ENCODE assay signal across 29 cellular contexts in the genomic region with DNA sequence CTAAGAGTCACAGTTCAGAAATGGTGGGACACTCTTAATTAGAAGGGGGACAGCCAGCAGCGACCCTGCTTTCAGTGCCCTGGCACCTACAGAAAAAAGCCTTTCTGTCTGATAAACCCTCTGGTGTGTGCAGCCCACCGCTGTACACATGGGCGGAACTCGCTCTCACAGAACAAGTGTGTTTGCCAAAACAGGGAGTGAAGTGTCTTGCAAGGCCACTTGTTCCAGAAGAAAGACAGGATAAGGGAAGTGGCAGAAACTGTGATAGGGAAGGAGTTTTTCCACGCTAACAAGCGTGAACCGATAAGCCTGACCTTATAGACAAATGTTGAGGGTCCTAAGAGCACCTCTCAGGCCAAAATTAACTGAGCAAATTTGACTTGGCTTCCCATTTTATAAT.
"Had no signal": no experiment of that assay in that cellular context is flagged by ENCODE, and none has a peak within 500 bp of the region (broad histone marks: within the 10 kb centered on the region; RNA-seq: fewer than 3 reads in every experiment).

No MANE protein-coding gene starts in this region.

- H3K27ac Mint-ChIP-seq: activated CD4-positive, alpha-beta memory T cell treated with anti-CD3 and anti-CD28 coated beads for 36 hours; activated CD4-positive, alpha-beta T cell treated with anti-CD3 and anti-CD28 coated beads for 36 hours; activated naive CD4-positive, alpha-beta T cell treated with anti-CD3 and anti-CD28 coated beads, Interleukin-2, amount 10 ng/mL, durations not matched to agents 7 days and 5 days; activated naive CD8-positive, alpha-beta T cell; activated naive CD8-positive, alpha-beta T cell treated with anti-CD3 and anti-CD28 coated beads, Interleukin-2, amount 50 U/mL, for 24 hours; brain; WTC11 had no signal

- H3K27me3 Mint-ChIP-seq: activated CD4-positive, alpha-beta memory T cell treated with anti-CD3 and anti-CD28 coated beads for 36 hours; activated CD4-positive, alpha-beta T cell treated with anti-CD3 and anti-CD28 coated beads for 36 hours; activated naive CD4-positive, alpha-beta T cell treated with anti-CD3 and anti-CD28 coated beads, Interleukin-2, amount 10 ng/mL, durations not matched to agents 7 days and 5 days; activated naive CD8-positive, alpha-beta T cell; activated naive CD8-positive, alpha-beta T cell treated with anti-CD3 and anti-CD28 coated beads, Interleukin-2, amount 50 U/mL, for 24 hours; brain had no signal

- H3K9ac ChIP-seq: KMS-11 had no signal

- H3K36me3 ChIP-seq: SJCRH30 had no signal

- H3K4me1 Mint-ChIP-seq: activated CD4-positive, alpha-beta T cell treated with anti-CD3 and anti-CD28 coated beads for 36 hours; activated naive CD4-positive, alpha-beta T cell treated with anti-CD3 and anti-CD28 coated beads, Interleukin-2, amount 10 ng/mL, durations not matched to agents 7 days and 5 days; activated naive CD8-positive, alpha-beta T cell treated with anti-CD3 and anti-CD28 coated beads, Interleukin-2, amount 50 U/mL, for 24 hours had no signal

- H3K27me3 ChIP-seq: SJCRH30 had no signal

- H2AFZ ChIP-seq: PC-9 had no signal

- H3K36me3 Mint-ChIP-seq: activated naive CD4-positive, alpha-beta T cell treated with anti-CD3 and anti-CD28 coated beads, Interleukin-2, amount 10 ng/mL, durations not matched to agents 7 days and 5 days; brain; WTC11 had no signal

- H3K4me3 Mint-ChIP-seq: activated CD4-positive, alpha-beta memory T cell treated with anti-CD3 and anti-CD28 coated beads for 36 hours; activated CD4-positive, alpha-beta T cell treated with anti-CD3 and anti-CD28 coated beads for 36 hours; activated naive CD4-positive, alpha-beta T cell treated with anti-CD3 and anti-CD28 coated beads, Interleukin-2, amount 10 ng/mL, durations not matched to agents 7 days and 5 days; activated naive CD8-positive, alpha-beta T cell; activated naive CD8-positive, alpha-beta T cell treated with anti-CD3 and anti-CD28 coated beads, Interleukin-2, amount 50 U/mL, for 24 hours; brain; WTC11 had no signal

- H3K4me3 ChIP-seq: PC-9, SJCRH30, SK-N-MC had no signal

- H3K9me3 ChIP-seq: SJCRH30 had no signal

- ATAC-seq: activated CD4-positive, alpha-beta T cell treated with anti-CD3 and anti-CD28 coated beads for 36 hours; activated CD4-positive, CD25-positive, alpha-beta regulatory T cell treated with anti-CD3 and anti-CD28 coated beads, Interleukin-2, amount 50 U/mL, for 24 hours; activated naive CD8-positive, alpha-beta T cell treated with anti-CD3 and anti-CD28 coated beads, Interleukin-2, amount 50 U/mL, for 24 hours; WTC11 had no signal

- H3K9me3 Mint-ChIP-seq: activated CD4-positive, alpha-beta memory T cell treated with anti-CD3 and anti-CD28 coated beads for 36 hours; activated naive CD4-positive, alpha-beta T cell treated with anti-CD3 and anti-CD28 coated beads, Interleukin-2, amount 10 ng/mL, durations not matched to agents 7 days and 5 days; activated naive CD8-positive, alpha-beta T cell treated with anti-CD3 and anti-CD28 coated beads, Interleukin-2, amount 50 U/mL, for 24 hours; brain; WTC11 had no signal

- H3K4me1 ChIP-seq: SJCRH30 had no signal

- H3K27ac ChIP-seq: KMS-11, PC-9, RWPE1, SJCRH30, SK-N-MC had no signal

- H3K4me2 ChIP-seq: KMS-11, PC-9 had no signal

- DNase-seq: activated CD4-positive, alpha-beta memory T cell treated with anti-CD3 and anti-CD28 coated beads for 36 hours; activated CD4-positive, alpha-beta T cell treated with anti-CD3 and anti-CD28 coated beads for 36 hours; activated CD4-positive, alpha-beta T cell treated with anti-CD3 and anti-CD28 coated beads, Interleukin-2, amount 50 U/mL, for 1 hour; activated CD8-positive, alpha-beta memory T cell treated with anti-CD3 and anti-CD28 coated beads, Interleukin-2, amount 50 U/mL, for 48 hours; activated effector memory CD4-positive, alpha-beta T cell treated with Interleukin-2 at 50 U/mL for 16 hours; activated naive CD4-positive, alpha-beta T cell treated with anti-CD3 and anti-CD28 coated beads, Interleukin-2, amount 10 ng/mL, durations not matched to agents 7 days and 5 days; activated naive CD8-positive, alpha-beta T cell treated with anti-CD3 and anti-CD28 coated beads, Interleukin-2, amount 50 U/mL, for 24 hours; activated T-cell treated with anti-CD3 and anti-CD28 coated beads, Interleukin-2, amount 50 U/mL, for 48 hours; anterior cingulate cortex; MM.1S; MV-4-11; NCI-H1092; NCI-H1436 treated with DMSO at 0.1 percent for 48 hours; NCI-H1694 treated with DMSO at 0.1 percent for 48 hours; NCI-H2029; NCI-H345; NCI-H524 treated with DMSO at 0.1 percent for 48 hours; NCI-H748 treated with DMSO at 0.1 percent for 48 hours; NK-92 treated with Interleukin-12 subunit alpha and Interleukin-12 subunit beta, amount 100 ng/mL, for 24 hours; PC-9; SHP77; SJCRH30 had no signal
